Comparison of ENCODE assay signal across 1 cellular context in the genomic region with DNA sequence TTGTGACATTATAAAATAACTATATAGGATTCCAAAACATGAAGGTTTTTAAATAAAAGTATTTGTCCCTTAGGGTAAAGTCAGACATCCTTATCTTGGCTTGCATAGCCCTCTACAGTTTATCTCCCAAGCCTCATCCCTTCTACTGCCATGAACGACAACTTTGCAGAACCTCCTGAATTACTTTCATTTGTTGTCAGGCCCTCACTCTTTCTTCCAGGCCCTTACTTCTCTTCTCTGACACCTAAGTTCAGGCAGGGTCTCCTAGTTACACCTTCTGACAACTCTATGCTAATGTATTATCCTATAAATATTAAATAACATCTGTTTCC.
TF ChIP-seq lines count a peak whose summit lies in the region.

No MANE protein-coding gene starts in this region.

TF ChIP-seq in K562, 482 proteins besides CTCF, POLR2A, EP300 and RAD21 (continued from another document and continues in another):
- TF ChIP-seq, protein P1, sequence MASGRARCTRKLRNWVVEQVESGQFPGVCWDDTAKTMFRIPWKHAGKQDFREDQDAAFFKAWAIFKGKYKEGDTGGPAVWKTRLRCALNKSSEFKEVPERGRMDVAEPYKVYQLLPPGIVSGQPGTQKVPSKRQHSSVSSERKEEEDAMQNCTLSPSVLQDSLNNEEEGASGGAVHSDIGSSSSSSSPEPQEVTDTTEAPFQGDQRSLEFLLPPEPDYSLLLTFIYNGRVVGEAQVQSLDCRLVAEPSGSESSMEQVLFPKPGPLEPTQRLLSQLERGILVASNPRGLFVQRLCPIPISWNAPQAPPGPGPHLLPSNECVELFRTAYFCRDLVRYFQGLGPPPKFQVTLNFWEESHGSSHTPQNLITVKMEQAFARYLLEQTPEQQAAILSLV (tag; IDR thresholded peaks at IDR 0.05): 0 out of 2 replicates have a peak, but pooled peaks have one; percentile 3
- TF ChIP-seq PHF21A (IDR thresholded peaks at IDR 0.05; ENCODE audit: borderline replicate concordance, low read depth) (no peak), RAD51 (IDR thresholded peaks at IDR 0.05; ENCODE audit: borderline replicate concordance, low read depth) (no peak), SMARCA4 (IDR thresholded peaks at IDR 0.05) (0 out of 2 replicates have a peak, but pooled peaks have one; percentile 31), ZNF124 (CRISPR knock-in tag; IDR thresholded peaks at IDR 0.05) (no peak), NFXL1 (CRISPR knock-in tag; IDR thresholded peaks at IDR 0.05) (no peak), RCOR1 (IDR thresholded peaks at IDR 0.05; ENCODE audit: borderline replicate concordance in 1 of 2, low read depth in 2 of 2, low read length in 2 of 2) (peak in 1 of 2 experiments; percentile 29; a peak in 1 of 4 replicates), TAL1 (IDR thresholded peaks at IDR 0.05) (peak; percentile 44; the same call in 1 of the 2 replicates), MCM5 (IDR thresholded peaks at IDR 0.05; ENCODE audit: low read depth) (no peak), ZNF785 (CRISPR knock-in tag; IDR thresholded peaks at IDR 0.05) (no peak), SAP30 (IDR thresholded peaks at IDR 0.05; ENCODE audit: borderline replicate concordance, insufficient read depth, low read depth, low read length, poor library complexity, severe bottlenecking) (no peak), ELF1 (tag; IDR thresholded peaks at IDR 0.05) (no peak), KHSRP (IDR thresholded peaks at IDR 0.05) (no peak), MTA2 (IDR thresholded peaks at IDR 0.05; ENCODE audit: low read depth) (no peak), RBM25 (IDR thresholded peaks at IDR 0.05; ENCODE audit: low read depth, low read length, severe bottlenecking) (no peak), MAFK (IDR thresholded peaks at IDR 0.05; ENCODE audit: low read length) (no peak), NCOR1 (IDR thresholded peaks at IDR 0.05) (peak; percentile 20; the same call in 1 of the 2 replicates), LCOR (CRISPR knock-in tag; IDR thresholded peaks at IDR 0.05) (no peak), PTBP1 (IDR thresholded peaks at IDR 0.05; ENCODE audit: low read depth, low read length) (no peak), DPF2 (IDR thresholded peaks at IDR 0.05) (peak; percentile 48; the same call in 1 of the 2 replicates), MAFF (IDR thresholded peaks at IDR 0.05; ENCODE audit: low read length) (no peak), SAFB (IDR thresholded peaks at IDR 0.05; ENCODE audit: borderline replicate concordance, low read depth, low read length) (no peak), SMAD1 (IDR thresholded peaks at IDR 0.05; ENCODE audit: low read depth, low read length, partially characterized antibody) (no peak), SMARCE1 (IDR thresholded peaks at IDR 0.05) (no peak), GABPA (tag; conservative IDR thresholded peaks at IDR 0.05; ENCODE audit: low read depth) (no peak), ZNF316 (IDR thresholded peaks at IDR 0.05) (no peak), TEAD4 (IDR thresholded peaks at IDR 0.05; ENCODE audit: low read length) (peak; percentile 48), TEAD4 (CRISPR knock-in tag; IDR thresholded peaks at IDR 0.05; ENCODE audit: borderline replicate concordance) (no peak), POLR3G (IDR thresholded peaks at IDR 0.05; ENCODE audit: extremely low read depth, insufficient read length, insufficient replicate concordance) (no peak), CEBPB (tag; IDR thresholded peaks at IDR 0.05) (peak; percentile 50), ZNF239 (CRISPR knock-in tag; IDR thresholded peaks at IDR 0.05) (no peak), ARNT (IDR thresholded peaks at IDR 0.05) (no peak), ZNF232 (CRISPR knock-in tag; IDR thresholded peaks at IDR 0.05) (no peak), CBFA2T3 (IDR thresholded peaks at IDR 0.05) (peak; percentile 64), ETS2 (tag; IDR thresholded peaks at IDR 0.05; ENCODE audit: borderline replicate concordance, poor library complexity, severe bottlenecking) (no peak), CBFA2T2 (conservative IDR thresholded peaks at IDR 0.05) (peak; percentile 42), CREB1 (IDR thresholded peaks at IDR 0.05) (no peak), CREB1 (CRISPR knock-in tag; IDR thresholded peaks at IDR 0.05) (no peak), TCF3 (CRISPR knock-in tag; IDR thresholded peaks at IDR 0.05) (peak; percentile 65), FOXJ2 (tag; IDR thresholded peaks at IDR 0.05) (no peak), ARID1B (IDR thresholded peaks at IDR 0.05) (peak; percentile 61), TAF15 (IDR thresholded peaks at IDR 0.05; ENCODE audit: low read depth, low read length) (no peak), CTBP1 (IDR thresholded peaks at IDR 0.05; ENCODE audit: borderline replicate concordance) (no peak), BDP1 (IDR thresholded peaks at IDR 0.05; ENCODE audit: insufficient read depth, insufficient read length) (no peak), ZNF384 (IDR thresholded peaks at IDR 0.05; ENCODE audit: low read depth, low read length) (no peak), STAT5B (CRISPR knock-in tag; IDR thresholded peaks at IDR 0.05) (no peak), BCOR (IDR thresholded peaks at IDR 0.05) (no peak), SMARCC2 (IDR thresholded peaks at IDR 0.05; ENCODE audit: low read depth) (no peak), MCM7 (IDR thresholded peaks at IDR 0.05) (no peak), ZNF445 (CRISPR knock-in tag; IDR thresholded peaks at IDR 0.05; ENCODE audit: low read depth) (no peak), SUPT5H (IDR thresholded peaks at IDR 0.05) (no peak)
- TF ChIP-seq, protein P2, sequence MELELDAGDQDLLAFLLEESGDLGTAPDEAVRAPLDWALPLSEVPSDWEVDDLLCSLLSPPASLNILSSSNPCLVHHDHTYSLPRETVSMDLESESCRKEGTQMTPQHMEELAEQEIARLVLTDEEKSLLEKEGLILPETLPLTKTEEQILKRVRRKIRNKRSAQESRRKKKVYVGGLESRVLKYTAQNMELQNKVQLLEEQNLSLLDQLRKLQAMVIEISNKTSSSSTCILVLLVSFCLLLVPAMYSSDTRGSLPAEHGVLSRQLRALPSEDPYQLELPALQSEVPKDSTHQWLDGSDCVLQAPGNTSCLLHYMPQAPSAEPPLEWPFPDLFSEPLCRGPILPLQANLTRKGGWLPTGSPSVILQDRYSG (tag; conservative IDR thresholded peaks at IDR 0.05; ENCODE audit: low read depth): no peak
- TF ChIP-seq, protein P3, sequence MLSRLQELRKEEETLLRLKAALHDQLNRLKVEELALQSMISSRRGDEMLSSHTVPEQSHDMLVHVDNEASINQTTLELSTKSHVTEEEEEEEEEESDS (CRISPR knock-in tag; IDR thresholded peaks at IDR 0.05): no peak
- TF ChIP-seq, protein P4, sequence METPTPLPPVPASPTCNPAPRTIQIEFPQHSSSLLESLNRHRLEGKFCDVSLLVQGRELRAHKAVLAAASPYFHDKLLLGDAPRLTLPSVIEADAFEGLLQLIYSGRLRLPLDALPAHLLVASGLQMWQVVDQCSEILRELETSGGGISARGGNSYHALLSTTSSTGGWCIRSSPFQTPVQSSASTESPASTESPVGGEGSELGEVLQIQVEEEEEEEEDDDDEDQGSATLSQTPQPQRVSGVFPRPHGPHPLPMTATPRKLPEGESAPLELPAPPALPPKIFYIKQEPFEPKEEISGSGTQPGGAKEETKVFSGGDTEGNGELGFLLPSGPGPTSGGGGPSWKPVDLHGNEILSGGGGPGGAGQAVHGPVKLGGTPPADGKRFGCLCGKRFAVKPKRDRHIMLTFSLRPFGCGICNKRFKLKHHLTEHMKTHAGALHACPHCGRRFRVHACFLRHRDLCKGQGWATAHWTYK (CRISPR knock-in tag; IDR thresholded peaks at IDR 0.05): no peak
- TF ChIP-seq, protein P5, sequence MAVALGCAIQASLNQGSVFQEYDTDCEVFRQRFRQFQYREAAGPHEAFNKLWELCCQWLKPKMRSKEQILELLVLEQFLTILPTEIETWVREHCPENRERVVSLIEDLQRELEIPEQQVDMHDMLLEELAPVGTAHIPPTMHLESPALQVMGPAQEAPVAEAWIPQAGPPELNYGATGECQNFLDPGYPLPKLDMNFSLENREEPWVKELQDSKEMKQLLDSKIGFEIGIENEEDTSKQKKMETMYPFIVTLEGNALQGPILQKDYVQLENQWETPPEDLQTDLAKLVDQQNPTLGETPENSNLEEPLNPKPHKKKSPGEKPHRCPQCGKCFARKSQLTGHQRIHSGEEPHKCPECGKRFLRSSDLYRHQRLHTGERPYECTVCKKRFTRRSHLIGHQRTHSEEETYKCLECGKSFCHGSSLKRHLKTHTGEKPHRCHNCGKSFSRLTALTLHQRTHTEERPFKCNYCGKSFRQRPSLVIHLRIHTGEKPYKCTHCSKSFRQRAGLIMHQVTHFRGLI (CRISPR knock-in tag; IDR thresholded peaks at IDR 0.05): no peak
- TF ChIP-seq, protein P6, sequence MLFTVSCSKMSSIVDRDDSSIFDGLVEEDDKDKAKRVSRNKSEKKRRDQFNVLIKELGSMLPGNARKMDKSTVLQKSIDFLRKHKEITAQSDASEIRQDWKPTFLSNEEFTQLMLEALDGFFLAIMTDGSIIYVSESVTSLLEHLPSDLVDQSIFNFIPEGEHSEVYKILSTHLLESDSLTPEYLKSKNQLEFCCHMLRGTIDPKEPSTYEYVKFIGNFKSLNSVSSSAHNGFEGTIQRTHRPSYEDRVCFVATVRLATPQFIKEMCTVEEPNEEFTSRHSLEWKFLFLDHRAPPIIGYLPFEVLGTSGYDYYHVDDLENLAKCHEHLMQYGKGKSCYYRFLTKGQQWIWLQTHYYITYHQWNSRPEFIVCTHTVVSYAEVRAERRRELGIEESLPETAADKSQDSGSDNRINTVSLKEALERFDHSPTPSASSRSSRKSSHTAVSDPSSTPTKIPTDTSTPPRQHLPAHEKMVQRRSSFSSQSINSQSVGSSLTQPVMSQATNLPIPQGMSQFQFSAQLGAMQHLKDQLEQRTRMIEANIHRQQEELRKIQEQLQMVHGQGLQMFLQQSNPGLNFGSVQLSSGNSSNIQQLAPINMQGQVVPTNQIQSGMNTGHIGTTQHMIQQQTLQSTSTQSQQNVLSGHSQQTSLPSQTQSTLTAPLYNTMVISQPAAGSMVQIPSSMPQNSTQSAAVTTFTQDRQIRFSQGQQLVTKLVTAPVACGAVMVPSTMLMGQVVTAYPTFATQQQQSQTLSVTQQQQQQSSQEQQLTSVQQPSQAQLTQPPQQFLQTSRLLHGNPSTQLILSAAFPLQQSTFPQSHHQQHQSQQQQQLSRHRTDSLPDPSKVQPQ (CRISPR knock-in tag; IDR thresholded peaks at IDR 0.05; ENCODE audit: borderline replicate concordance): no peak
- TF ChIP-seq, protein P7, sequence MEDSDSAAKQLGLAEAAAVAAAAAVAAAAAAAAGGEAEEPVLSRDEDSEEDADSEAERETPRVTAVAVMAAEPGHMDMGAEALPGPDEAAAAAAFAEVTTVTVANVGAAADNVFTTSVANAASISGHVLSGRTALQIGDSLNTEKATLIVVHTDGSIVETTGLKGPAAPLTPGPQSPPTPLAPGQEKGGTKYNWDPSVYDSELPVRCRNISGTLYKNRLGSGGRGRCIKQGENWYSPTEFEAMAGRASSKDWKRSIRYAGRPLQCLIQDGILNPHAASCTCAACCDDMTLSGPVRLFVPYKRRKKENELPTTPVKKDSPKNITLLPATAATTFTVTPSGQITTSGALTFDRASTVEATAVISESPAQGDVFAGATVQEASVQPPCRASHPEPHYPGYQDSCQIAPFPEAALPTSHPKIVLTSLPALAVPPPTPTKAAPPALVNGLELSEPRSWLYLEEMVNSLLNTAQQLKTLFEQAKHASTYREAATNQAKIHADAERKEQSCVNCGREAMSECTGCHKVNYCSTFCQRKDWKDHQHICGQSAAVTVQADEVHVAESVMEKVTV (CRISPR knock-in tag; IDR thresholded peaks at IDR 0.05): 0 out of 2 replicates have a peak, but pooled peaks have one; percentile 15
- TF ChIP-seq, protein P8, sequence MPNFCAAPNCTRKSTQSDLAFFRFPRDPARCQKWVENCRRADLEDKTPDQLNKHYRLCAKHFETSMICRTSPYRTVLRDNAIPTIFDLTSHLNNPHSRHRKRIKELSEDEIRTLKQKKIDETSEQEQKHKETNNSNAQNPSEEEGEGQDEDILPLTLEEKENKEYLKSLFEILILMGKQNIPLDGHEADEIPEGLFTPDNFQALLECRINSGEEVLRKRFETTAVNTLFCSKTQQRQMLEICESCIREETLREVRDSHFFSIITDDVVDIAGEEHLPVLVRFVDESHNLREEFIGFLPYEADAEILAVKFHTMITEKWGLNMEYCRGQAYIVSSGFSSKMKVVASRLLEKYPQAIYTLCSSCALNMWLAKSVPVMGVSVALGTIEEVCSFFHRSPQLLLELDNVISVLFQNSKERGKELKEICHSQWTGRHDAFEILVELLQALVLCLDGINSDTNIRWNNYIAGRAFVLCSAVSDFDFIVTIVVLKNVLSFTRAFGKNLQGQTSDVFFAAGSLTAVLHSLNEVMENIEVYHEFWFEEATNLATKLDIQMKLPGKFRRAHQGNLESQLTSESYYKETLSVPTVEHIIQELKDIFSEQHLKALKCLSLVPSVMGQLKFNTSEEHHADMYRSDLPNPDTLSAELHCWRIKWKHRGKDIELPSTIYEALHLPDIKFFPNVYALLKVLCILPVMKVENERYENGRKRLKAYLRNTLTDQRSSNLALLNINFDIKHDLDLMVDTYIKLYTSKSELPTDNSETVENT (CRISPR knock-in tag; IDR thresholded peaks at IDR 0.05): no peak
- TF ChIP-seq, protein P9, sequence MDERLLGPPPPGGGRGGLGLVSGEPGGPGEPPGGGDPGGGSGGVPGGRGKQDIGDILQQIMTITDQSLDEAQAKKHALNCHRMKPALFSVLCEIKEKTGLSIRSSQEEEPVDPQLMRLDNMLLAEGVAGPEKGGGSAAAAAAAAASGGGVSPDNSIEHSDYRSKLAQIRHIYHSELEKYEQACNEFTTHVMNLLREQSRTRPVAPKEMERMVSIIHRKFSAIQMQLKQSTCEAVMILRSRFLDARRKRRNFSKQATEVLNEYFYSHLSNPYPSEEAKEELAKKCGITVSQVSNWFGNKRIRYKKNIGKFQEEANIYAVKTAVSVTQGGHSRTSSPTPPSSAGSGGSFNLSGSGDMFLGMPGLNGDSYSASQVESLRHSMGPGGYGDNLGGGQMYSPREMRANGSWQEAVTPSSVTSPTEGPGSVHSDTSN (CRISPR knock-in tag; IDR thresholded peaks at IDR 0.05; ENCODE audit: low read depth): no peak
- TF ChIP-seq, protein P9 (tag; conservative IDR thresholded peaks at IDR 0.05; ENCODE audit: low read depth): no peak
- TF ChIP-seq, protein P10, sequence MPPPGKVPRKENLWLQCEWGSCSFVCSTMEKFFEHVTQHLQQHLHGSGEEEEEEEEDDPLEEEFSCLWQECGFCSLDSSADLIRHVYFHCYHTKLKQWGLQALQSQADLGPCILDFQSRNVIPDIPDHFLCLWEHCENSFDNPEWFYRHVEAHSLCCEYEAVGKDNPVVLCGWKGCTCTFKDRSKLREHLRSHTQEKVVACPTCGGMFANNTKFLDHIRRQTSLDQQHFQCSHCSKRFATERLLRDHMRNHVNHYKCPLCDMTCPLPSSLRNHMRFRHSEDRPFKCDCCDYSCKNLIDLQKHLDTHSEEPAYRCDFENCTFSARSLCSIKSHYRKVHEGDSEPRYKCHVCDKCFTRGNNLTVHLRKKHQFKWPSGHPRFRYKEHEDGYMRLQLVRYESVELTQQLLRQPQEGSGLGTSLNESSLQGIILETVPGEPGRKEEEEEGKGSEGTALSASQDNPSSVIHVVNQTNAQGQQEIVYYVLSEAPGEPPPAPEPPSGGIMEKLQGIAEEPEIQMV (tag; conservative IDR thresholded peaks at IDR 0.05; ENCODE audit: low read depth): no peak
